28 cellular contexts compared by ENCODE assay signal in the genomic region with DNA sequence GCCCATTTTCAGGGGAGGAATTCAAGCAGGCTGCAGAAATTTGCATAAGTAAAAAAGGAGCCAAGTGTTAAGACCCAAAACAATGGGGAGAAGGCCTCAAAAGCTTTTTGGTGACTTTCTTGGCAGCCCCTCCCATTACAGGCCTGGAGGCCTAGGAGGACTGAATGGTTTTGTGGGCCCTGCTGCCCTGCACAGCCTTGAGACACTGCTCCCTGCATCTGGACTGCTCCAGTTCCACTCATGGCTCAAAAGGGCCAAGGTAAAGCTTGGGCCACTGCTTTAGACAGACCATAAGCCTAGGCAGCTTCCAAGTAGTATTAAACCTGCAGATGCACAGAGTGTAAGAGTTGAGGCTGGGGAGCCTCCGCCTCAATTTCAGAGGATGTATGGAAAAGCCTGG.
"Had no signal": no experiment of that assay in that cellular context is flagged by ENCODE, and none has a peak within 500 bp of the region (broad histone marks: within the 10 kb centered on the region; RNA-seq: fewer than 3 reads in every experiment).

No MANE protein-coding gene starts in this region.

- H3K27ac ChIP-seq: neutrophil, pancreas, prostate gland, right lobe of liver, sigmoid colon, stomach, thoracic aorta, thyroid gland, tibial nerve, upper lobe of left lung had no signal

- DNase-seq: naive thymus-derived CD8-positive, alpha-beta T cell; nephron progenitor cell; nucleus accumbens; pancreas; retina; right cardiac atrium; right lobe of liver; sigmoid colon; small intestine; stimulated activated CD4-positive, alpha-beta T cell treated with anti-CD3 and anti-CD28 coated beads, Interleukin-15, amount 100 ng/mL, for 24 hours; stimulated activated CD4-positive, alpha-beta T cell treated with anti-CD3 and anti-CD28 coated beads, Interleukin-2, amount 100 ng/mL, for 24 hours; stimulated activated CD4-positive, alpha-beta T cell treated with anti-CD3 and anti-CD28 coated beads, Interleukin-2, amount 100 ng/mL, for 48 hours; stimulated activated CD4-positive, alpha-beta T cell treated with anti-CD3 and anti-CD28 coated beads, Interleukin-4, amount 100 ng/mL, for 24 hours; stimulated activated naive B cell treated with anti-CD40 and anti-IgM and Interleukin-4, amounts not matched to agents 10 μg/mL and 1 μg/mL and 100 μg/mL, for 72 hours; stimulated activated naive CD4-positive, alpha-beta T cell treated with Interleukin-2 at 50 U/mL for 16 hours; stomach; thyroid gland; trophoblast cell; upper lobe of left lung had no signal

- H3K27me3 ChIP-seq: neutrophil, right lobe of liver, sigmoid colon, thyroid gland, tibial nerve, upper lobe of left lung had no signal

- H3K4me1 Mint-ChIP-seq: neural crest cell had no signal

- H3K9me3 Mint-ChIP-seq: natural killer cell treated with Interleukin-12 subunit alpha and Interleukin-12 subunit beta and Interleukin-15 and Interleukin-18, amount 100 ng/mL, for 72 hours; stimulated activated effector memory CD8-positive, alpha-beta T cell treated with anti-CD3 and anti-CD28 coated beads, Interleukin-12 subunit alpha, Interleukin-12 subunit beta, amount 100 ng/mL, for 72 hours had no signal

- H3K4me3 ChIP-seq: pancreas, prostate gland, right lobe of liver, sigmoid colon, stomach, thoracic aorta, thyroid gland, tibial nerve, upper lobe of left lung had no signal

- H3K4me3 Mint-ChIP-seq: naive thymus-derived CD8-positive, alpha-beta T cell; natural killer cell treated with Interleukin-12 subunit alpha and Interleukin-12 subunit beta and Interleukin-15 and Interleukin-18, amount 100 ng/mL, for 72 hours; nephron progenitor cell; neural crest cell; stimulated activated effector memory CD8-positive, alpha-beta T cell treated with anti-CD3 and anti-CD28 coated beads, Interleukin-12 subunit alpha, Interleukin-12 subunit beta, amount 100 ng/mL, for 72 hours; stimulated activated naive B cell treated with anti-CD40 and anti-IgM and Interleukin-4, amounts not matched to agents 10 μg/mL and 1 μg/mL and 100 μg/mL, for 72 hours; stimulated activated naive CD8-positive, alpha-beta T cell treated with anti-CD3 and anti-CD28 coated beads, Interleukin-15, Interleukin-2, amounts not matched to agents 100 ng/mL and 50 ng/mL, for 24 hours had no signal

- H3K36me3 Mint-ChIP-seq: natural killer cell treated with Interleukin-12 subunit alpha and Interleukin-12 subunit beta and Interleukin-15 and Interleukin-18, amount 100 ng/mL, for 72 hours; stimulated activated effector memory CD8-positive, alpha-beta T cell treated with anti-CD3 and anti-CD28 coated beads, Interleukin-12 subunit alpha, Interleukin-12 subunit beta, amount 100 ng/mL, for 72 hours had no signal

- FAIRE-seq: pancreas, small intestine, urothelium cell line had no signal

- H3K4me1 ChIP-seq: pancreas, prostate gland, right lobe of liver, sigmoid colon, stomach, thyroid gland, tibial nerve, upper lobe of left lung had no signal

- H3K9me3 ChIP-seq: neutrophil, pancreas, prostate gland, right lobe of liver, sigmoid colon, thoracic aorta, thyroid gland had no signal

- H3K36me3 ChIP-seq: neutrophil, pancreas, prostate gland, right lobe of liver, sigmoid colon, stomach, thoracic aorta, thyroid gland, tibial nerve, upper lobe of left lung had no signal

- H3K27ac Mint-ChIP-seq: naive thymus-derived CD8-positive, alpha-beta T cell; natural killer cell treated with Interleukin-12 subunit alpha and Interleukin-12 subunit beta and Interleukin-15 and Interleukin-18, amount 100 ng/mL, for 72 hours; nephron progenitor cell; stimulated activated effector memory CD8-positive, alpha-beta T cell treated with anti-CD3 and anti-CD28 coated beads, Interleukin-12 subunit alpha, Interleukin-12 subunit beta, amount 100 ng/mL, for 72 hours; stimulated activated naive B cell treated with anti-CD40 and anti-IgM and Interleukin-4, amounts not matched to agents 10 μg/mL and 1 μg/mL and 100 μg/mL, for 72 hours; stimulated activated naive CD8-positive, alpha-beta T cell treated with anti-CD3 and anti-CD28 coated beads, Interleukin-15, Interleukin-2, amounts not matched to agents 100 ng/mL and 50 ng/mL, for 24 hours had no signal

- ATAC-seq: naive thymus-derived CD8-positive, alpha-beta T cell; natural killer cell treated with Interleukin-12 subunit alpha and Interleukin-12 subunit beta and Interleukin-15 and Interleukin-18, amount 100 ng/mL, for 72 hours; pancreas; right cardiac atrium; right lobe of liver; stimulated activated effector memory CD8-positive, alpha-beta T cell treated with anti-CD3 and anti-CD28 coated beads, Interleukin-12 subunit alpha, Interleukin-12 subunit beta, amount 100 ng/mL, for 72 hours; stimulated activated naive B cell treated with anti-CD40 and anti-IgM and Interleukin-4, amounts not matched to agents 10 μg/mL and 1 μg/mL and 100 μg/mL, for 72 hours had no signal

- H3K27me3 Mint-ChIP-seq: naive thymus-derived CD8-positive, alpha-beta T cell; stimulated activated naive B cell treated with anti-CD40 and anti-IgM and Interleukin-4, amounts not matched to agents 10 μg/mL and 1 μg/mL and 100 μg/mL, for 72 hours; stimulated activated naive CD8-positive, alpha-beta T cell treated with anti-CD3 and anti-CD28 coated beads, Interleukin-15, Interleukin-2, amounts not matched to agents 100 ng/mL and 50 ng/mL, for 24 hours had no signal
